Comparison of ENCODE assay signal across 9 cellular contexts in the genomic region with DNA sequence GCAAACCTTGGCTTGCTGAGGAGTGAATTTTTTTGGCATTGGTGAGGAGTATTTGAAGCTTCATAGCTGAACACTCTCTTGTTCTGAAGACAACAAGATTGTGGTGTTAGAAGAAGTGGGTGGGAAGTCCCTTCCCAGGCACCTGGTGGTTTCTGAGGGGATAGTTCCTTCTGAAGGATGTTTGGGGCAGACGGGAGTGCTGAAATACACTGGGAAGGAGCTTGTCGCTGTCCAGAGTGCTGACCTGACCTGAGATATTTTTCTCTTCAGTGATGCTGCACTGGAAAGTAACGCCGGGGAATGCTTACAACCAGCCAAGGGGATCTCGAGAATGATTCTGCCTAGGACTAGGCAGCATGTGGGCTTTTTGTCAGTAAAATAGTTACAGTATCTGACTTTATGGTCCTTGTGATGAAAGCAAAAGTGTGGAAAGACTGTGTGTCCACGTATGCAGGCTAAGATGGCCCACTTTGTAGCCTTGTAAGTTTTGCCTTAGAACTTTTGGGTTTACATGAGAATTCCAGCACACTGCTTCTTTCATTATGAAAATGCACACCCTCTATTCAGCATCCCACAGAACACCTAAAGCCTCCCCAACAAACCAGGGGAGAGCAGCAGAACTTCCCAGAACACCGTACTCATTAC. TPM values are rescaled to one million over a fixed set of nuclear protein-coding genes. Genes with fewer than 3 reads are reported as not detected.
DNase-seq lines count a peak whose midpoint lies in the region; ATAC-seq and TF ChIP-seq lines count a peak whose summit lies in the region.
"Had no signal": no experiment of that assay in that cellular context is flagged by ENCODE, and none has a peak within 500 bp of the region (broad histone marks: within the 10 kb centered on the region; RNA-seq: fewer than 3 reads in every experiment).

No MANE protein-coding gene starts in this region.

- H3K36me3 ChIP-seq in fibroblast of lung (ENCODE audit: control insufficient read depth, insufficient read depth, low read length) (no peaks in the 10 kb centered on the region), sigmoid colon (peaks cover 0 to 4% (median 0%) of the 10 kb centered on the region in 4 donors)

- WGBS in sigmoid colon, 2 donors = 28 to 34% methylated on average over 7 of the region's 7 CpGs

- H3K9me3 ChIP-seq in fibroblast of lung (ENCODE audit: control insufficient read depth, insufficient read depth, low read depth, low read length) (no peaks in the 10 kb centered on the region), sigmoid colon (no peaks in the 10 kb centered on the region)

- DNase-seq in DMS 273 (lab: John Stamatoyannopoulos, UW; ENCODE audit: unreplicated experiment) (peak; percentile 50), DMS 273 treated with DMSO at 0.1 percent for 48 hours (lab: John Stamatoyannopoulos, UW) (no peak), SK-MEL-5 (ENCODE audit: low read depth, low spot score) (peak; percentile 45), fibroblast of lung (ENCODE audit: low read depth in 2 of 2) (peak; percentile 52 to 63), progenitor cell of endocrine pancreas (ENCODE audit: low spot score, unreplicated experiment) (peak; percentile 74), NCI-H1105 treated with DMSO at 0.1 percent for 48 hours (lab: John Stamatoyannopoulos, UW) (no peak), sigmoid colon (no peak)

- no peaks in the 10 kb centered on the region for H3K36me3 Mint-ChIP-seq in progenitor cell of endocrine pancreas (ENCODE audit: insufficient read depth)

- no peaks in the 10 kb centered on the region for H3K9me3 Mint-ChIP-seq in progenitor cell of endocrine pancreas (ENCODE audit: low read depth)

- TF ChIP-seq EP300 in sigmoid colon (IDR thresholded peaks at IDR 0.05) = no peak

- peaks cover 7% of the 10 kb centered on the region for H4K20me1 ChIP-seq in fibroblast of lung (ENCODE audit: control insufficient read depth, extremely low read depth, insufficient read depth, low read length)

- H2AFZ ChIP-seq in fibroblast of lung (ENCODE audit: low read length) = no peak overlapping the region

- no peaks in the 10 kb centered on the region for H3K79me2 ChIP-seq in fibroblast of lung (ENCODE audit: control insufficient read depth, insufficient read depth, low read length)

- TF ChIP-seq CTCF in fibroblast of lung (conservative IDR thresholded peaks at IDR 0.05 in 1 of 2, IDR thresholded peaks at IDR 0.05 in 1 of 2; ENCODE audit: low read depth in 1 of 2, low read length in 2 of 2) (no peak), progenitor cell of endocrine pancreas (IDR thresholded peaks at IDR 0.05; ENCODE audit: unreplicated experiment) (peak; percentile 38), sigmoid colon (IDR thresholded peaks at IDR 0.05) (no peak)

- no peaks in the 10 kb centered on the region for H3K4me1 ChIP-seq in fibroblast of lung (ENCODE audit: control insufficient read depth, extremely low read depth, insufficient read depth, low read length)
- peaks cover 0 to 42% (median under 1%) of the 10 kb centered on the region in 4 donors for H3K4me1 ChIP-seq in sigmoid colon

- in situ Hi-C loops in SK-MEL-5 (cut with HindIII; ENCODE audit: low pct_unique_long_range_greater_than_20kb, low sequenced_read_pairs) = no loop called here

- H3K4me3 Mint-ChIP-seq in progenitor cell of endocrine pancreas (ENCODE audit: low read depth) = no peak overlapping the region

- H3K27me3 Mint-ChIP-seq in progenitor cell of endocrine pancreas = peaks cover 12% of the 10 kb centered on the region

- intact Hi-C loops in sigmoid colon (cut with DNase I) = no loop called here

- no peak overlapping the region for H3K27ac ChIP-seq in fibroblast of lung (ENCODE audit: insufficient read depth, low read length)
- no peak overlapping the region for H3K27ac ChIP-seq in sigmoid colon
- H3K27ac ChIP-seq: 22Rv1 had no signal

- H3K4me2 ChIP-seq in fibroblast of lung (ENCODE audit: extremely low read depth, insufficient read depth, low read length) = no peak overlapping the region

- no peak overlapping the region for H3K4me3 ChIP-seq in fibroblast of lung (replicated peaks in 1 of 4; ENCODE audit: control extremely low read depth in 1 of 4, insufficient read depth in 1 of 4, low read depth in 3 of 4, low read length in 4 of 4)
- no peak overlapping the region for H3K4me3 ChIP-seq in sigmoid colon

- no peak for TF ChIP-seq POLR2A in sigmoid colon (IDR thresholded peaks at IDR 0.05)

- H3K4me1 Mint-ChIP-seq in progenitor cell of endocrine pancreas (ENCODE audit: low read depth) = no peaks in the 10 kb centered on the region

- no peak overlapping the region for H3K27ac Mint-ChIP-seq in progenitor cell of endocrine pancreas

- H3K9ac ChIP-seq in fibroblast of lung (ENCODE audit: insufficient read depth, low read length) = no peak overlapping the region

- no peak for ATAC-seq in HG03460 (IDR thresholded peaks at IDR 0.05; ENCODE audit: unreplicated experiment)

- H3K27me3 ChIP-seq in fibroblast of lung (ENCODE audit: control insufficient read depth, insufficient read depth, low read length) = no peaks in the 10 kb centered on the region
- H3K27me3 ChIP-seq in sigmoid colon = no peaks in the 10 kb centered on the region

RNA-seq across cellular contexts. Expression of a gene that starts 33.1 kb away (rescaled TPM):
- 1.7 and 2.6 TPM in 2 replicates for total RNA-seq in SK-MEL-5 (2014; rRNA removed; shearing (Covaris generic))
- polyA plus RNA-seq in SK-MEL-5 (2015; cell fraction: cytosol; rRNA removed) = 1.8 and 2.2 TPM in 2 replicates
- 1.3 and 4.3 TPM in 2 replicates for polyA plus RNA-seq in SK-MEL-5 (2015; cell fraction: nucleus; rRNA removed)
- 16.2 and 16.5 TPM in 2 replicates for total RNA-seq in fibroblast of lung
- 13.4 and 24.8 TPM in 2 replicates for polyA plus RNA-seq in fibroblast of lung
- polyA plus RNA-seq in fibroblast of lung (2012) = 15.1 and 23.1 TPM in 2 replicates
- 25.0 and 59.2 TPM in 2 replicates for polyA minus RNA-seq in fibroblast of lung (ENCODE audit: low replicate concordance)
- 6.9 and 8.3 TPM in 2 replicates for total RNA-seq in progenitor cell of endocrine pancreas
- total RNA-seq in sigmoid colon = 100 to 1,000 TPM in 1 of 4 donors, 10 to 100 TPM in 3; 17.6 to 105 (median 25.3) TPM
- 1 to 10 TPM in 2 of 3 donors, under 1 TPM in 1; 0.46 to 8.9 (median 1.2) TPM for polyA plus RNA-seq in sigmoid colon

Comparison
In these comparisons a context has a peak if more than half of its experiments do, and no peak if none do; other contexts are left out.
1. DNase-seq: peak in DMS 273 (single experiment), SK-MEL-5 (single experiment), fibroblast of lung (2 of 2) and progenitor cell of endocrine pancreas (single experiment); none in DMS 273 treated with DMSO at 0.1 percent for 48 hours (single experiment), NCI-H1105 treated with DMSO at 0.1 percent for 48 hours (single experiment) and sigmoid colon (single experiment).